In the genomic region with DNA sequence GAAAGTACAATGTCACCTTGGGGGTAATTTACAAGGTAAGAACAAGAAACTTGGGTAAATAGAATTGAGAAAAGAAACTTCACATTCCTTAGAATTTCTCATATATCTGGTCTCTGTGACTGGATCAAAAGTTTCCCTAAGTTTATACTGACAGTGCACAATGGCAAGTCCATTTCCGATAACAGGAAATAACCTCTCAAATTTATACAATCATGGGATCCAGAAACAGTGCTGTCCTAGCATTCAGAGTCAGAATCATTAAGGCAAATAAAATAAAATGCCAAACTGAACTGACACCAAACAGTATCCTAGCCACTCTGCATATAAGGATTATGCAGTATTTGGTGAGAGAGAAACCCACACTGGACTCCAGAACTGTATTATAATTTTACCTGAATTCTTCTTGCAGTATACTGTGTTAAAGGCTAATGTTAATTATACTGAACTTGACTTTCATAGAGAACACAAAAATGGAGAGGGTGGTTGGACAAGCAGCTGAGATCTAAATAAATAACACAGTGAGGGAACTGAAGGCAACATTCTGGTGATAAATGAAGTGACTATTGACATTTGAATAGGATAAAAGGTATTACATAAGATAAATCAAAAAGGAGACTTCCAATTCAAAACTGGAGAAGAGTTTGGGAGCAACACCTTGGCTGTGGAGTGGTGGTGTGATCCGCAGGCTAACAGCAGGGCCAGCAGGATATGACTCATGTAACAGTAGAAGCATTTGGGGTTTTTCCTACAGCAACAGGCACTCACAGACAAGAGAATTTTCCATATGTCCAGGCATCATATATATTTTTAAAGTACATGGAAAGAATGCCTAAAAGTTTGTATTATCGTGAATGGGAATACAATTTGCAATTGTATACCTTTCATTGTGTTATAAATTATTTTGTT, we compare ENCODE assay signal across 1 cellular context.
TF ChIP-seq lines count a peak whose summit lies in the region.

No MANE protein-coding gene starts in this region.

TF ChIP-seq in IMR-90, 13 proteins besides CTCF, POLR2A, EP300 and RAD21:
- TF ChIP-seq BHLHE40 (IDR thresholded peaks at IDR 0.05; ENCODE audit: low read depth, low read length), result peak; percentile 12; the same call in 1 of the 2 replicates
- TF ChIP-seq MAFK (IDR thresholded peaks at IDR 0.05; ENCODE audit: low read depth, low read length), result no peak
- TF ChIP-seq NFE2L2 (IDR thresholded peaks at IDR 0.05; ENCODE audit: low read depth, low read length), result no peak
- TF ChIP-seq FOS (IDR thresholded peaks at IDR 0.05; ENCODE audit: low read depth, low read length), result peak; percentile 51; the same call in 1 of the 2 replicates
- TF ChIP-seq CHD1 (IDR thresholded peaks at IDR 0.05; ENCODE audit: low read depth, low read length), result no peak
- no peak for TF ChIP-seq MAZ (IDR thresholded peaks at IDR 0.05; ENCODE audit: borderline replicate concordance, low read depth, low read length)
- TF ChIP-seq MXI1 (IDR thresholded peaks at IDR 0.05; ENCODE audit: borderline replicate concordance, low read depth, low read length), result no peak
- TF ChIP-seq RCOR1 (IDR thresholded peaks at IDR 0.05; ENCODE audit: insufficient replicate concordance, low read length), result no peak
- TF ChIP-seq, protein P1, sequence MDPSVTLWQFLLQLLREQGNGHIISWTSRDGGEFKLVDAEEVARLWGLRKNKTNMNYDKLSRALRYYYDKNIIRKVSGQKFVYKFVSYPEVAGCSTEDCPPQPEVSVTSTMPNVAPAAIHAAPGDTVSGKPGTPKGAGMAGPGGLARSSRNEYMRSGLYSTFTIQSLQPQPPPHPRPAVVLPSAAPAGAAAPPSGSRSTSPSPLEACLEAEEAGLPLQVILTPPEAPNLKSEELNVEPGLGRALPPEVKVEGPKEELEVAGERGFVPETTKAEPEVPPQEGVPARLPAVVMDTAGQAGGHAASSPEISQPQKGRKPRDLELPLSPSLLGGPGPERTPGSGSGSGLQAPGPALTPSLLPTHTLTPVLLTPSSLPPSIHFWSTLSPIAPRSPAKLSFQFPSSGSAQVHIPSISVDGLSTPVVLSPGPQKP (IDR thresholded peaks at IDR 0.05; ENCODE audit: borderline replicate concordance, low read depth, low read length), result no peak
- TF ChIP-seq CEBPB (IDR thresholded peaks at IDR 0.05; ENCODE audit: low read depth, low read length), result no peak
- TF ChIP-seq SMC3 (IDR thresholded peaks at IDR 0.05; ENCODE audit: low read depth, low read length), result no peak
